In the genomic region with DNA sequence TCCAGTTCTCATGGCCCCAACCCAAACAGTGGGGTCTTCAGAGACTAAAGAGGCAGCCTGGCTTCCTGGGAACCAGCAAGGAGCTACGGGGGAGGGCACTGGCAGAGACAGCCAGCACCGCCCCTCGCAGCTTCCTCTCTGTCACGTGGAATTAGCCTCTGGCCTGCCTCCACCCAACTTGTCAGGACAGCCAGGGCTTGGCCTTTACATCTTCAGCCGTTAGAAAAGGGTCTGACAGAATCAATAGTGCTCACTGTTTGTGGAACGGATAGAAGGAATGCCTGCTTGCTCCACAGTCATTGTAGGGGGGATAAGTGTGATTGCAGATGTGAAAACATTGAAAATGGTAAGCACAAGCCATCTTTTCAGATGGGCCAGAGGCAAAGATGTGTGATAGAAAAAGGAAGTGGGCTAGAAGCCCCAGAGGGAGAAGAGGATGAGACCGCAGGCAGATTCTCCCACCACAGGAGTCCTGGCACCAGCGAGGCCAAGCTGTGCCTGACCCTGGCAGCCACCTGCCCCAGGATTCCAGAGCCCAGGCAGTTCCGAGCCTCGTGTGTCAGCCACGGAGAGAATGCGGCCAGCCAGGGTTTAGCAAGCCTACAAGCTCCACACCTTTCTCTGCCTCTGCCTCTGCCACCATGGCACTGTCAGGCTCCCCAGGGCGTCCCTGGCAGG, we compare ENCODE assay signal across 8 cellular contexts. TPM values are rescaled to one million over a fixed set of nuclear protein-coding genes. Genes with fewer than 3 reads are reported as not detected.
DNase-seq lines count a peak whose midpoint lies in the region; ATAC-seq and TF ChIP-seq lines count a peak whose summit lies in the region.
"Had no signal": no experiment of that assay in that cellular context is flagged by ENCODE, and none has a peak within 500 bp of the region (broad histone marks: within the 10 kb centered on the region; RNA-seq: fewer than 3 reads in every experiment).

No MANE protein-coding gene starts in this region.

- H3K4me1 ChIP-seq in lower lobe of right lung (peaks cover 22% of the 10 kb centered on the region), tibial nerve (peaks cover 4 to 33% (median 23%) of the 10 kb centered on the region in 4 donors)

- DNase-seq in NCI-H1694 (lab: John Stamatoyannopoulos, UW): peak; percentile 33
- DNase-seq in choroid plexus epithelial cell (ENCODE audit: low read depth): peak; percentile 55
- peak; percentile 73 for DNase-seq in lower lobe of right lung
- DNase-seq in tibial nerve (ENCODE audit: low spot score in 2 of 2): peak; percentile 53 to 67
- DNase-seq: T1000 had no signal

- TF ChIP-seq CTCF in choroid plexus epithelial cell (conservative IDR thresholded peaks at IDR 0.05; ENCODE audit: low read depth, low read length) (no peak), lower lobe of right lung (IDR thresholded peaks at IDR 0.05) (no peak), tibial nerve (IDR thresholded peaks at IDR 0.05) (no peak)

- no peak overlapping the region for H3K4me3 ChIP-seq in choroid plexus epithelial cell (ENCODE audit: low read depth, low read length)
- no peak overlapping the region for H3K4me3 ChIP-seq in lower lobe of right lung
- no peak overlapping the region for H3K4me3 ChIP-seq in tibial nerve

- no peak for TF ChIP-seq POLR2A in tibial nerve (IDR thresholded peaks at IDR 0.05)

- H3K27me3 ChIP-seq in lower lobe of right lung (ENCODE audit: low read depth): no peaks in the 10 kb centered on the region
- peaks cover 0 to 6% of the 10 kb centered on the region in 2 donors for H3K27me3 ChIP-seq in tibial nerve

- ATAC-seq in lower lobe of right lung: peak; percentile 35 to 39
- no peak for ATAC-seq in HG03432 (IDR thresholded peaks at IDR 0.05; ENCODE audit: unreplicated experiment)
- ATAC-seq in HG03045 (IDR thresholded peaks at IDR 0.05; ENCODE audit: unreplicated experiment): no peak
- no peak for ATAC-seq in GM19351 (IDR thresholded peaks at IDR 0.05; ENCODE audit: unreplicated experiment)

- TF ChIP-seq EP300 in tibial nerve (IDR thresholded peaks at IDR 0.05): peak in 1 of 2 donors; percentile 25

- WGBS in tibial nerve, 2 donors: 30 to 36% methylated on average over 13 of the region's 13 CpGs

- H3K36me3 ChIP-seq in lower lobe of right lung: peaks cover 11% of the 10 kb centered on the region
- H3K36me3 ChIP-seq in tibial nerve: peaks cover 0 to 24% (median 0%) of the 10 kb centered on the region in 3 donors

- H3K27ac ChIP-seq in lower lobe of right lung: peak overlapping the region; percentile 57
- peak overlapping the region; percentile 47 to 79 (median 60) for H3K27ac ChIP-seq in tibial nerve

- intact Hi-C loops in lower lobe of right lung (cut with DNase I): no loop called here

- no peaks in the 10 kb centered on the region for H3K9me3 ChIP-seq in lower lobe of right lung
- no peaks in the 10 kb centered on the region for H3K9me3 ChIP-seq in tibial nerve

RNA-seq across cellular contexts. Expression of a gene that starts 18.6 kb away (rescaled TPM):
- total RNA-seq in lower lobe of right lung (0.83 TPM), tibial nerve (1 to 10 TPM in 1 of 4 donors, under 1 TPM in 3; 0.22 to 3.6 (median 0.50) TPM)

RNA-seq across cellular contexts. Expression of a gene that starts 31.7 kb away (rescaled TPM):
- total RNA-seq in lower lobe of right lung: 12.6 TPM
- total RNA-seq in tibial nerve: 10 to 100 TPM in 1 of 4 donors, 1 to 10 TPM in 3; 3.9 to 12.1 (median 8.8) TPM

RNA-seq across cellular contexts. Expression of a gene that starts 52.3 kb away (rescaled TPM):
- total RNA-seq in lower lobe of right lung (not detected), tibial nerve (not detected)

Comparison
In these comparisons a context has a peak if more than half of its experiments do, and no peak if none do; other contexts are left out.
1. ATAC-seq: peak in lower lobe of right lung (2 of 2); none in HG03432 (single experiment), HG03045 (single experiment) and GM19351 (single experiment).
2. Peak in every context shown above with its lines, with median percentiles within 50 percentile points of each other: DNase-seq.